1 cellular context compared by ENCODE assay signal in genomic region chr17:82214012-82214628, GRCh38.
TF ChIP-seq lines count a peak whose summit lies in the region.

No MANE protein-coding gene starts in this region.

TF ChIP-seq in K562, 482 proteins besides CTCF, POLR2A, EP300 and RAD21:
- no peak for TF ChIP-seq NKRF (IDR thresholded peaks at IDR 0.05; ENCODE audit: borderline replicate concordance)
- 0 out of 2 replicates have a peak, but pooled peaks have one; percentile 10 for TF ChIP-seq ZNF740 (CRISPR knock-in tag; IDR thresholded peaks at IDR 0.05)
- TF ChIP-seq ZNF740 (tag; IDR thresholded peaks at IDR 0.05), result no peak
